Comparison of ENCODE assay signal across 13 cellular contexts in genomic region chr2:28102455-28102874, GRCh38.
DNase-seq lines count a peak whose midpoint lies in the region; ATAC-seq and TF ChIP-seq lines count a peak whose summit lies in the region.
"Had no signal": no experiment of that assay in that cellular context is flagged by ENCODE, and none has a peak within 500 bp of the region (broad histone marks: within the 10 kb centered on the region; RNA-seq: fewer than 3 reads in every experiment).

No MANE protein-coding gene starts in this region.

- H3K4me3 Mint-ChIP-seq in chondrocyte (ENCODE audit: unreplicated experiment) = no peak overlapping the region
- no peak overlapping the region for H3K4me3 Mint-ChIP-seq in naive thymus-derived CD8-positive, alpha-beta T cell

- H3K9me3 Mint-ChIP-seq in chondrocyte (ENCODE audit: low read depth) = no peaks in the 10 kb centered on the region
- H3K9me3 Mint-ChIP-seq in naive thymus-derived CD8-positive, alpha-beta T cell = no peaks in the 10 kb centered on the region

- intact Hi-C loops in Right ventricle myocardium inferior (cut with DNase I) = loop anchor here (2.0 kb wide), 1 partner anchor 62 kb away; no protein-coding TSS in a partner anchor
- intact Hi-C loops in cardiac septum (cut with DNase I) = loop anchor here (1.0 to 5.0 kb wide), 2 partner anchors 170 to 289 kb away; no protein-coding TSS in a partner anchor
- intact Hi-C loops in mucosa of descending colon (cut with DNase I, micrococcal nuclease) = no loop called here
- intact Hi-C loops in aorta (cut with DNase I) = loop anchor here (5.0 to 10.0 kb wide), 3 partner anchors 290 to 398 kb away; partner anchors contain the start of gene FOSL2 (in 1 of the 2)

- H3K27me3 ChIP-seq in aorta (ENCODE audit: control insufficient read depth in 1 of 2, insufficient read depth in 2 of 2, low read length in 1 of 2) = no peaks in the 10 kb centered on the region

- no peaks in the 10 kb centered on the region for H3K36me3 ChIP-seq in mucosa of descending colon (ENCODE audit: low read depth)
- no peaks in the 10 kb centered on the region for H3K36me3 ChIP-seq in aorta (ENCODE audit: control insufficient read depth in 1 of 2, insufficient read depth in 2 of 2, low read length in 1 of 2)

- H3K4me1 ChIP-seq in mucosa of descending colon (ENCODE audit: low read depth) (no peaks in the 10 kb centered on the region), aorta (ENCODE audit: control insufficient read depth in 1 of 2, insufficient read depth in 2 of 2, low read length in 2 of 2) (peaks cover 0 to 7% of the 10 kb centered on the region in 2 donors)

- POLR2A ChIA-PET in naive thymus-derived CD8-positive, alpha-beta T cell (lab: Charles Lee) = no interaction called here

- ATAC-seq in Right ventricle myocardium inferior (peak; percentile 84), mucosa of descending colon (peak; percentile 56), aorta (ENCODE audit: low FRiP score) (peak; percentile 82)
- ATAC-seq in naive thymus-derived CD8-positive, alpha-beta T cell = no peak

- H3K27me3 Mint-ChIP-seq in chondrocyte (ENCODE audit: low read depth) = no peaks in the 10 kb centered on the region
- no peaks in the 10 kb centered on the region for H3K27me3 Mint-ChIP-seq in naive thymus-derived CD8-positive, alpha-beta T cell

- H3K36me3 Mint-ChIP-seq in chondrocyte (ENCODE audit: low read depth) = no peaks in the 10 kb centered on the region
- peaks cover 0 to 18% (median 9%) of the 10 kb centered on the region in 3 donors for H3K36me3 Mint-ChIP-seq in naive thymus-derived CD8-positive, alpha-beta T cell

- no peak overlapping the region for H3K4me3 ChIP-seq in mucosa of descending colon
- no peak overlapping the region for H3K4me3 ChIP-seq in aorta (ENCODE audit: low read length in 2 of 2)

- peaks cover 56% of the 10 kb centered on the region for H3K4me1 Mint-ChIP-seq in chondrocyte (ENCODE audit: low read depth)
- H3K4me1 Mint-ChIP-seq in naive thymus-derived CD8-positive, alpha-beta T cell = peaks cover 0 to 6% (median under 1%) of the 10 kb centered on the region in 4 donors

- 0 to 6% methylated on average over 1 of the region's 1 CpG for WGBS in aorta, 2 donors

- H3K9me3 ChIP-seq in mucosa of descending colon (no peaks in the 10 kb centered on the region), aorta (ENCODE audit: control insufficient read depth, low read length) (no peaks in the 10 kb centered on the region)

- no peak for DNase-seq in Right ventricle myocardium inferior (ENCODE audit: missing footprints)
- DNase-seq in cardiac septum (ENCODE audit: low spot score) = no peak
- no peak for DNase-seq in chondrocyte (ENCODE audit: low spot score)
- no peak for DNase-seq in mucosa of descending colon
- DNase-seq in aorta = no peak
- no peak for DNase-seq in naive thymus-derived CD8-positive, alpha-beta T cell
- DNase-seq in NCI-H510A (lab: John Stamatoyannopoulos, UW) = no peak
- DNase-seq in mesenteric fat pad (ENCODE audit: low spot score) = no peak
- DNase-seq: activated naive CD4-positive, alpha-beta T cell treated with anti-CD3 and anti-CD28 coated beads, Interleukin-2, amount 50 U/mL, for 16 hours; head of caudate nucleus; NCI-H69; posterior cingulate gyrus had no signal

- peak overlapping the region; percentile 43 to 57 for H3K27ac ChIP-seq in aorta (ENCODE audit: low read depth in 1 of 2, low read length in 2 of 2)
- H3K27ac ChIP-seq: VCaP had no signal

- H3K27ac Mint-ChIP-seq in chondrocyte (ENCODE audit: unreplicated experiment) = peak overlapping the region; percentile 71
- no peak overlapping the region for H3K27ac Mint-ChIP-seq in naive thymus-derived CD8-positive, alpha-beta T cell

- no peak for TF ChIP-seq CTCF in chondrocyte (IDR thresholded peaks at IDR 0.05)
- no peak for TF ChIP-seq CTCF in mucosa of descending colon (IDR thresholded peaks at IDR 0.05)

Comparison
In these comparisons a context has a peak if more than half of its experiments do, and no peak if none do; other contexts are left out.
1. ATAC-seq: peak in Right ventricle myocardium inferior (single experiment), mucosa of descending colon (single experiment) and aorta (single experiment); none in naive thymus-derived CD8-positive, alpha-beta T cell (0 of 2).
2. intact Hi-C loops: an anchor here in Right ventricle myocardium inferior (2.0 kb wide), cardiac septum (1.0 to 5.0 kb wide) and aorta (5.0 to 10.0 kb wide); none called in mucosa of descending colon.